Comparison of ENCODE assay signal across 9 cellular contexts in genomic region chr15:52217186-52217585, GRCh38. TPM values are rescaled to one million over a fixed set of nuclear protein-coding genes. Genes with fewer than 3 reads are reported as not detected.
A peak's percentile ranks its signal among the peaks of the same experiment; 100 is the strongest.
DNase-seq lines count a peak whose midpoint lies in the region; ATAC-seq and TF ChIP-seq lines count a peak whose summit lies in the region.
"Had no signal": no experiment of that assay in that cellular context is flagged by ENCODE, and none has a peak within 500 bp of the region (broad histone marks: within the 10 kb centered on the region; RNA-seq: fewer than 3 reads in every experiment).

No MANE protein-coding gene starts in this region.

- peaks cover 3% of the 10 kb centered on the region for H3K36me3 ChIP-seq in mucosa of descending colon (ENCODE audit: low read depth)

- peak; percentile 47 for TF ChIP-seq CTCF in GM10266 (IDR thresholded peaks at IDR 0.05; ENCODE audit: control insufficient read depth, insufficient read depth, low read depth, missing control alignments)
- no peak for TF ChIP-seq CTCF in mucosa of descending colon (IDR thresholded peaks at IDR 0.05)

- peak; percentile 75 for ATAC-seq in mucosa of descending colon
- no peak for ATAC-seq in GM18519 (IDR thresholded peaks at IDR 0.05; ENCODE audit: low FRiP score, unreplicated experiment)
- no peak for ATAC-seq in GM18502 (IDR thresholded peaks at IDR 0.05; ENCODE audit: poor library complexity, unreplicated experiment)
- no peak for ATAC-seq in HG02642 (IDR thresholded peaks at IDR 0.05; ENCODE audit: poor library complexity, unreplicated experiment)

- peak; percentile 23; the same call in 1 of the 2 replicates for TF ChIP-seq RAD21 in Ishikawa (IDR thresholded peaks at IDR 0.05; ENCODE audit: low read depth)

- H3K4me1 ChIP-seq in mucosa of descending colon (ENCODE audit: low read depth) = no peaks in the 10 kb centered on the region

- H3K9me3 ChIP-seq in mucosa of descending colon = no peaks in the 10 kb centered on the region

- H3K4me3 ChIP-seq in mucosa of descending colon = no peak overlapping the region
- H3K4me3 ChIP-seq: dorsolateral prefrontal cortex had no signal

- TF ChIP-seq EP300 in Ishikawa (IDR thresholded peaks at IDR 0.05; ENCODE audit: borderline replicate concordance) = no peak

- DNase-seq in GM10266 (ENCODE audit: extremely low spot score) (no peak), mucosa of descending colon (peak in 1 of 3 donors; percentile 30)
- DNase-seq in activated naive CD4-positive, alpha-beta T cell treated with anti-CD3 and anti-CD28 coated beads, Interleukin-2, amount 50 U/mL, for 16 hours = peak; percentile 19
- DNase-seq: NCI-H2029 had no signal

- intact Hi-C loops in mucosa of descending colon (cut with DNase I, micrococcal nuclease) = no loop called here

TF ChIP-seq in Ishikawa, 13 proteins besides CTCF, POLR2A, EP300 and RAD21:
- TF ChIP-seq YY1 (IDR thresholded peaks at IDR 0.05; ENCODE audit: low read depth) (no peak), TAF1 (IDR thresholded peaks at IDR 0.05; ENCODE audit: low read depth) (no peak), REST (IDR thresholded peaks at IDR 0.05; ENCODE audit: low read depth) (no peak), FOXM1 (IDR thresholded peaks at IDR 0.05; ENCODE audit: borderline replicate concordance, low read depth) (no peak), MAX (IDR thresholded peaks at IDR 0.05) (no peak), ZBTB7A (IDR thresholded peaks at IDR 0.05; ENCODE audit: low read depth) (no peak), CEBPB (IDR thresholded peaks at IDR 0.05) (no peak)

RNA-seq across cellular contexts. Expression of gene GNB5, which starts 26.0 kb away (rescaled TPM):
- 10 to 100 TPM in 1 of 3 donors, 1 to 10 TPM in 2; 5.5 to 23.0 (median 6.3) TPM for total RNA-seq in mucosa of descending colon
